Comparison of ENCODE assay signal across 15 cellular contexts in genomic region chr10:28535846-28536245, GRCh38. TPM values are rescaled to one million over a fixed set of nuclear protein-coding genes. Genes with fewer than 3 reads are reported as not detected.
A peak's percentile ranks its signal among the peaks of the same experiment; 100 is the strongest.
DNase-seq lines count a peak whose midpoint lies in the region; ATAC-seq, FAIRE-seq and TF ChIP-seq lines count a peak whose summit lies in the region.
"Had no signal": no experiment of that assay in that cellular context is flagged by ENCODE, and none has a peak within 500 bp of the region (broad histone marks: within the 10 kb centered on the region; RNA-seq: fewer than 3 reads in every experiment).

No MANE protein-coding gene starts in this region.

- POLR2A ChIA-PET in activated CD8-positive, alpha-beta T cell treated with anti-CD3 and anti-CD28 coated beads for 36 hours (lab: Charles Lee) = interaction anchor here (1.4 to 1.5 kb wide), 2 partner anchors 9 to 46 kb away, joined by 3 to 9 read pairs; no protein-coding TSS in a partner anchor
- POLR2A ChIA-PET in activated CD8-positive, alpha-beta T cell treated with anti-CD3 and anti-CD28 coated beads, Interleukin-2, amount 10 ng/mL, durations not matched to agents 7 days and 5 days (lab: Charles Lee) = no interaction called here

- H3K4me3 ChIP-seq in astrocyte (ENCODE audit: insufficient read depth, low read depth, low read length) (no peak overlapping the region), neural progenitor cell (no peak overlapping the region)
- H3K4me3 ChIP-seq: left ventricle myocardium inferior had no signal

- CTCF ChIA-PET in activated CD8-positive, alpha-beta T cell treated with anti-CD3 and anti-CD28 coated beads for 36 hours (lab: Charles Lee) = interaction anchor here (1.1 kb wide), 1 partner anchor 15 kb away, joined by 3 read pairs; no protein-coding TSS in a partner anchor
- CTCF ChIA-PET in activated CD8-positive, alpha-beta T cell treated with anti-CD3 and anti-CD28 coated beads, Interleukin-2, amount 10 ng/mL, durations not matched to agents 7 days and 5 days (lab: Charles Lee) = interaction anchor here (0.7 to 1.9 kb wide), 2 partner anchors 10 to 15 kb away, joined by 3 to 9 read pairs; no protein-coding TSS in a partner anchor

- H3K27me3 ChIP-seq in astrocyte (ENCODE audit: insufficient read depth, low read length) (no peaks in the 10 kb centered on the region), neural progenitor cell (no peaks in the 10 kb centered on the region)
- H3K27me3 ChIP-seq: neutrophil had no signal

- H3K79me2 ChIP-seq in astrocyte (ENCODE audit: insufficient read depth, low read length) (peaks cover 92% of the 10 kb centered on the region), neural progenitor cell (ENCODE audit: low read depth) (peaks cover 95% of the 10 kb centered on the region)

- peaks cover 63% of the 10 kb centered on the region for H3K36me3 Mint-ChIP-seq in activated CD8-positive, alpha-beta T cell treated with anti-CD3 and anti-CD28 coated beads for 36 hours (ENCODE audit: low read depth)
- H3K36me3 Mint-ChIP-seq in activated CD8-positive, alpha-beta T cell treated with anti-CD3 and anti-CD28 coated beads, Interleukin-2, amount 10 ng/mL, durations not matched to agents 7 days and 5 days (ENCODE audit: low read depth) = peaks cover 70% of the 10 kb centered on the region
- peaks cover 52% of the 10 kb centered on the region for H3K36me3 Mint-ChIP-seq in HFFc6 (ENCODE audit: low read depth)
- peaks cover 8% of the 10 kb centered on the region for H3K36me3 Mint-ChIP-seq in astrocyte (ENCODE audit: low read depth, unreplicated experiment)
- peaks cover 25% of the 10 kb centered on the region for H3K36me3 Mint-ChIP-seq in neural progenitor cell

- DNase-seq in activated CD8-positive, alpha-beta T cell treated with anti-CD3 and anti-CD28 coated beads for 36 hours = peak; percentile 4
- DNase-seq in activated CD8-positive, alpha-beta T cell treated with anti-CD3 and anti-CD28 coated beads, Interleukin-2, amount 10 ng/mL, durations not matched to agents 7 days and 5 days = no peak
- DNase-seq in HFFc6 = no peak
- DNase-seq in astrocyte (ENCODE audit: low read depth) = no peak
- DNase-seq in neural progenitor cell (ENCODE audit: low spot score) = no peak
- DNase-seq in GM19240 (ENCODE audit: insufficient read length, low spot score) = no peak
- no peak for DNase-seq in NOMO-1 (lab: John Stamatoyannopoulos, UW; ENCODE audit: unreplicated experiment in 2 of 2)
- DNase-seq: H9, Kasumi-1, left ventricle myocardium inferior, NCI-H1930, NCI-H748 treated with DMSO at 0.1 percent for 48 hours had no signal

- H3K9ac ChIP-seq in astrocyte (ENCODE audit: low read length) = no peak overlapping the region
- no peak overlapping the region for H3K9ac ChIP-seq in neural progenitor cell

- no peaks in the 10 kb centered on the region for H3K9me3 Mint-ChIP-seq in activated CD8-positive, alpha-beta T cell treated with anti-CD3 and anti-CD28 coated beads for 36 hours
- H3K9me3 Mint-ChIP-seq in activated CD8-positive, alpha-beta T cell treated with anti-CD3 and anti-CD28 coated beads, Interleukin-2, amount 10 ng/mL, durations not matched to agents 7 days and 5 days (ENCODE audit: insufficient read depth) = no peaks in the 10 kb centered on the region
- H3K9me3 Mint-ChIP-seq in HFFc6 = no peaks in the 10 kb centered on the region
- no peaks in the 10 kb centered on the region for H3K9me3 Mint-ChIP-seq in astrocyte (ENCODE audit: unreplicated experiment)
- H3K9me3 Mint-ChIP-seq in neural progenitor cell = no peaks in the 10 kb centered on the region
- H3K9me3 Mint-ChIP-seq: dendritic cell treated with granulocyte-macrophage colony-stimulating factor and Interleukin-4, amounts not matched to agents 40 ng/mL and 50 ng/mL, for 4 days; H9 had no signal

- no peak for ATAC-seq in activated CD8-positive, alpha-beta T cell treated with anti-CD3 and anti-CD28 coated beads for 36 hours
- no peak for ATAC-seq in activated CD8-positive, alpha-beta T cell treated with anti-CD3 and anti-CD28 coated beads, Interleukin-2, amount 10 ng/mL, durations not matched to agents 7 days and 5 days
- no peak for ATAC-seq in HG03159 (IDR thresholded peaks at IDR 0.05; ENCODE audit: unreplicated experiment)

- H3K4me1 ChIP-seq in astrocyte (ENCODE audit: insufficient read depth, low read length) (peaks cover 12% of the 10 kb centered on the region), neural progenitor cell (peaks cover 38% of the 10 kb centered on the region)

- peaks cover 50% of the 10 kb centered on the region for H3K4me1 Mint-ChIP-seq in activated CD8-positive, alpha-beta T cell treated with anti-CD3 and anti-CD28 coated beads for 36 hours (ENCODE audit: low read depth)
- peaks cover 54% of the 10 kb centered on the region for H3K4me1 Mint-ChIP-seq in activated CD8-positive, alpha-beta T cell treated with anti-CD3 and anti-CD28 coated beads, Interleukin-2, amount 10 ng/mL, durations not matched to agents 7 days and 5 days (ENCODE audit: low read depth)
- peaks cover 45% of the 10 kb centered on the region for H3K4me1 Mint-ChIP-seq in HFFc6 (ENCODE audit: low read depth)
- H3K4me1 Mint-ChIP-seq in astrocyte (ENCODE audit: low read depth, unreplicated experiment) = peaks cover 14% of the 10 kb centered on the region
- peaks cover 27% of the 10 kb centered on the region for H3K4me1 Mint-ChIP-seq in neural progenitor cell

- FAIRE-seq in astrocyte (lab: Jason Lieb, UNC) = no peak

- intact Hi-C loops in activated CD8-positive, alpha-beta T cell treated with anti-CD3 and anti-CD28 coated beads for 36 hours (cut with micrococcal nuclease) = no loop called here

- H3K9me3 ChIP-seq in astrocyte (ENCODE audit: insufficient read depth, low read depth, low read length) = no peaks in the 10 kb centered on the region
- no peaks in the 10 kb centered on the region for H3K9me3 ChIP-seq in neural progenitor cell (ENCODE audit: low read depth)
- H3K9me3 ChIP-seq: left ventricle myocardium inferior, neutrophil had no signal

- H3K27ac Mint-ChIP-seq in activated CD8-positive, alpha-beta T cell treated with anti-CD3 and anti-CD28 coated beads for 36 hours = peak overlapping the region; percentile 46
- no peak overlapping the region for H3K27ac Mint-ChIP-seq in activated CD8-positive, alpha-beta T cell treated with anti-CD3 and anti-CD28 coated beads, Interleukin-2, amount 10 ng/mL, durations not matched to agents 7 days and 5 days
- peak overlapping the region; percentile 3; the same call in 1 of the 2 replicates for H3K27ac Mint-ChIP-seq in HFFc6
- H3K27ac Mint-ChIP-seq in astrocyte (ENCODE audit: unreplicated experiment) = no peak overlapping the region
- no peak overlapping the region for H3K27ac Mint-ChIP-seq in neural progenitor cell
- H3K27ac Mint-ChIP-seq: dendritic cell treated with granulocyte-macrophage colony-stimulating factor and Interleukin-4, amounts not matched to agents 40 ng/mL and 50 ng/mL, for 4 days had no signal

- H3K4me3 Mint-ChIP-seq in activated CD8-positive, alpha-beta T cell treated with anti-CD3 and anti-CD28 coated beads for 36 hours = peak overlapping the region; percentile 8
- no peak overlapping the region for H3K4me3 Mint-ChIP-seq in activated CD8-positive, alpha-beta T cell treated with anti-CD3 and anti-CD28 coated beads, Interleukin-2, amount 10 ng/mL, durations not matched to agents 7 days and 5 days
- H3K4me3 Mint-ChIP-seq in HFFc6 (peak overlapping the region; percentile 97), astrocyte (ENCODE audit: unreplicated experiment) (peak overlapping the region; percentile 98), neural progenitor cell (no peak overlapping the region)

- H2AFZ ChIP-seq in astrocyte (ENCODE audit: low read depth, low read length) (no peak overlapping the region), neural progenitor cell (replicated peaks) (no peak overlapping the region)

- peaks cover 18% of the 10 kb centered on the region for H3F3A ChIP-seq in neural progenitor cell (ENCODE audit: low read depth)

- H3K4me2 ChIP-seq in astrocyte (ENCODE audit: low read length) (peak overlapping the region; percentile 90), neural progenitor cell (peak overlapping the region; percentile 93)

- H3K27ac ChIP-seq in astrocyte (ENCODE audit: low read depth, low read length) (no peak overlapping the region), neural progenitor cell (no peak overlapping the region)
- H3K27ac ChIP-seq: left ventricle myocardium inferior had no signal

- no peak for TF ChIP-seq CTCF in activated CD8-positive, alpha-beta T cell treated with anti-CD3 and anti-CD28 coated beads for 36 hours (IDR thresholded peaks at IDR 0.05)
- TF ChIP-seq CTCF in HFFc6 (IDR thresholded peaks at IDR 0.05) (no peak), astrocyte (IDR thresholded peaks at IDR 0.05; ENCODE audit: insufficient read depth, low read depth, low read length) (no peak), neural progenitor cell (IDR thresholded peaks at IDR 0.05) (no peak)

- H3K27me3 Mint-ChIP-seq in activated CD8-positive, alpha-beta T cell treated with anti-CD3 and anti-CD28 coated beads for 36 hours = no peaks in the 10 kb centered on the region
- no peaks in the 10 kb centered on the region for H3K27me3 Mint-ChIP-seq in activated CD8-positive, alpha-beta T cell treated with anti-CD3 and anti-CD28 coated beads, Interleukin-2, amount 10 ng/mL, durations not matched to agents 7 days and 5 days (ENCODE audit: low read depth)
- H3K27me3 Mint-ChIP-seq in HFFc6 (ENCODE audit: insufficient read depth) (peaks cover 7% of the 10 kb centered on the region), astrocyte (ENCODE audit: low read depth, unreplicated experiment) (no peaks in the 10 kb centered on the region), neural progenitor cell (ENCODE audit: insufficient read depth, low read depth) (peaks cover 4% of the 10 kb centered on the region)
- H3K27me3 Mint-ChIP-seq: dendritic cell treated with granulocyte-macrophage colony-stimulating factor and Interleukin-4, amounts not matched to agents 40 ng/mL and 50 ng/mL, for 4 days had no signal

- H4K20me1 ChIP-seq in astrocyte (ENCODE audit: insufficient read depth, low read length) = peaks cover 70% of the 10 kb centered on the region
- peaks cover 77% of the 10 kb centered on the region for H4K20me1 ChIP-seq in neural progenitor cell (ENCODE audit: low read depth)

- H3K36me3 ChIP-seq in astrocyte (ENCODE audit: insufficient read depth, low read length) = peaks cover 52% of the 10 kb centered on the region
- peaks cover 61% of the 10 kb centered on the region for H3K36me3 ChIP-seq in neural progenitor cell

RNA-seq across cellular contexts. Expression of gene WAC, which starts 2.9 kb away (rescaled TPM):
- total RNA-seq in activated CD8-positive, alpha-beta T cell treated with anti-CD3 and anti-CD28 coated beads for 36 hours = 100 to 1,000 TPM in 1 of 2 experiments, 10 to 100 TPM in 1; 95.2 to 102 TPM
- total RNA-seq in activated CD8-positive, alpha-beta T cell treated with anti-CD3 and anti-CD28 coated beads, Interleukin-2, amount 10 ng/mL, durations not matched to agents 7 days and 5 days = 100 to 1,000 TPM; 126 to 131 TPM
- 10 to 100 TPM; 67.2 to 81.5 (median 74.3) TPM for total RNA-seq in HFFc6 (2021; fragmentation: NEBNext Ultra II Directional; extraction: Animal tissue kit (Norgen Biotek cat#: 25700))
- total RNA-seq in astrocyte (112 and 123 TPM in 2 replicates), neural progenitor cell (ENCODE audit: low replicate concordance) (138 and 174 TPM in 2 replicates)

Comparison
In these comparisons a context has a peak if more than half of its experiments do, and no peak if none do; other contexts are left out.
1. H3K27ac Mint-ChIP-seq: peak in activated CD8-positive, alpha-beta T cell treated with anti-CD3 and anti-CD28 coated beads for 36 hours (single experiment) and HFFc6 (single experiment); none in activated CD8-positive, alpha-beta T cell treated with anti-CD3 and anti-CD28 coated beads, Interleukin-2, amount 10 ng/mL, durations not matched to agents 7 days and 5 days (single experiment), astrocyte (single experiment) and neural progenitor cell (single experiment).
2. H3K4me3 Mint-ChIP-seq: peak in activated CD8-positive, alpha-beta T cell treated with anti-CD3 and anti-CD28 coated beads for 36 hours (single experiment), HFFc6 (single experiment) and astrocyte (single experiment); none in activated CD8-positive, alpha-beta T cell treated with anti-CD3 and anti-CD28 coated beads, Interleukin-2, amount 10 ng/mL, durations not matched to agents 7 days and 5 days (single experiment) and neural progenitor cell (single experiment).